ENCODE assay signal across 1 cellular context in the genomic region with DNA sequence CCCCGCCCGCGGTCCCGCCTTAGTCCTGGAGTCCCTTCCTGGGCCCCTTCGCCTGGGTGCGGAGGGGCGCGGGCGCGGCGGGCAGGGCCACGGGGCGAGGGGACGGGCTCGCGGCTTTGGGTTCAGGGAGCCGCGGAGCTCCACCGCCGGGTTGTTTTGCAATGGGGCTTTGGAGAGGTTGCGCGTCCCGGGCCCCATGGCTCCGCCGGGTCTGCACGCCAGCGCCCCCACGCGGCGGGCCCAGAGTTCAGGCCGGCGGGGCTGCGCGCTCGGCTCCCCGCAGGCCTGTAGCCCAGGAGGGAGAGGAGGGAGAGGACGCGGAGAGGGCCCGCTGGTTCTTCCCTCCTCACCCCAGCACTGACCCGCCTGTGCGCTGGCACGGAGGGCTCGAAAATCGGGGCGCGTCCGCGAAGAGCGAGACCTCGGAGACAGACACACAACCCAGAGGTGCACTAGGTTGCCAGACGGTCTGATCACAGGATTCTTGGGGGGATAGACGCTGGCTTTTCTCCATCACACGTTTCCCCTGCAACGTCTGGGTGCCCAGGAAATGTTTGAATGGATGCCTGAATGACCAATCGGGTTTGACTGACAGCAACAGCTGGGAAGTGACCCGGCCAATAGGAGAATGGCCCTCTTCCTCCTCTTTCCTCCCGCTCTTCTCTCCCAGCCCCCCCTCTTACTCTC.
A peak's percentile ranks its signal among the peaks of the same experiment; 100 is the strongest.
TF ChIP-seq lines count a peak whose summit lies in the region.

No MANE protein-coding gene starts in this region.

TF ChIP-seq in HepG2, 621 proteins besides CTCF, POLR2A, EP300 and RAD21 (continued from another document):
- TF ChIP-seq, protein P1, sequence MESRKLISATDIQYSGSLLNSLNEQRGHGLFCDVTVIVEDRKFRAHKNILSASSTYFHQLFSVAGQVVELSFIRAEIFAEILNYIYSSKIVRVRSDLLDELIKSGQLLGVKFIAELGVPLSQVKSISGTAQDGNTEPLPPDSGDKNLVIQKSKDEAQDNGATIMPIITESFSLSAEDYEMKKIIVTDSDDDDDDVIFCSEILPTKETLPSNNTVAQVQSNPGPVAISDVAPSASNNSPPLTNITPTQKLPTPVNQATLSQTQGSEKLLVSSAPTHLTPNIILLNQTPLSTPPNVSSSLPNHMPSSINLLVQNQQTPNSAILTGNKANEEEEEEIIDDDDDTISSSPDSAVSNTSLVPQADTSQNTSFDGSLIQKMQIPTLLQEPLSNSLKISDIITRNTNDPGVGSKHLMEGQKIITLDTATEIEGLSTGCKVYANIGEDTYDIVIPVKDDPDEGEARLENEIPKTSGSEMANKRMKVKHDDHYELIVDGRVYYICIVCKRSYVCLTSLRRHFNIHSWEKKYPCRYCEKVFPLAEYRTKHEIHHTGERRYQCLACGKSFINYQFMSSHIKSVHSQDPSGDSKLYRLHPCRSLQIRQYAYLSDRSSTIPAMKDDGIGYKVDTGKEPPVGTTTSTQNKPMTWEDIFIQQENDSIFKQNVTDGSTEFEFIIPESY (CRISPR knock-in tag; IDR thresholded peaks at IDR 0.05), result 0 out of 2 replicates have a peak, but pooled peaks have one; percentile 26
- TF ChIP-seq GABPB1 (CRISPR knock-in tag; IDR thresholded peaks at IDR 0.05), result peak; percentile 17; the same call in 1 of the 2 replicates
- TF ChIP-seq DR1 (CRISPR knock-in tag; IDR thresholded peaks at IDR 0.05), result 0 out of 2 replicates have a peak, but pooled peaks have one; percentile 2
- TF ChIP-seq, protein P2, sequence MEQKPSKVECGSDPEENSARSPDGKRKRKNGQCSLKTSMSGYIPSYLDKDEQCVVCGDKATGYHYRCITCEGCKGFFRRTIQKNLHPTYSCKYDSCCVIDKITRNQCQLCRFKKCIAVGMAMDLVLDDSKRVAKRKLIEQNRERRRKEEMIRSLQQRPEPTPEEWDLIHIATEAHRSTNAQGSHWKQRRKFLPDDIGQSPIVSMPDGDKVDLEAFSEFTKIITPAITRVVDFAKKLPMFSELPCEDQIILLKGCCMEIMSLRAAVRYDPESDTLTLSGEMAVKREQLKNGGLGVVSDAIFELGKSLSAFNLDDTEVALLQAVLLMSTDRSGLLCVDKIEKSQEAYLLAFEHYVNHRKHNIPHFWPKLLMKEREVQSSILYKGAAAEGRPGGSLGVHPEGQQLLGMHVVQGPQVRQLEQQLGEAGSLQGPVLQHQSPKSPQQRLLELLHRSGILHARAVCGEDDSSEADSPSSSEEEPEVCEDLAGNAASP (CRISPR knock-in tag; IDR thresholded peaks at IDR 0.05; ENCODE audit: borderline replicate concordance), result no peak
- peak; percentile 7 for TF ChIP-seq HNRNPK (IDR thresholded peaks at IDR 0.05; ENCODE audit: low read depth, low read length, poor library complexity, severe bottlenecking)
